9 cellular contexts compared by ENCODE assay signal in the genomic region with DNA sequence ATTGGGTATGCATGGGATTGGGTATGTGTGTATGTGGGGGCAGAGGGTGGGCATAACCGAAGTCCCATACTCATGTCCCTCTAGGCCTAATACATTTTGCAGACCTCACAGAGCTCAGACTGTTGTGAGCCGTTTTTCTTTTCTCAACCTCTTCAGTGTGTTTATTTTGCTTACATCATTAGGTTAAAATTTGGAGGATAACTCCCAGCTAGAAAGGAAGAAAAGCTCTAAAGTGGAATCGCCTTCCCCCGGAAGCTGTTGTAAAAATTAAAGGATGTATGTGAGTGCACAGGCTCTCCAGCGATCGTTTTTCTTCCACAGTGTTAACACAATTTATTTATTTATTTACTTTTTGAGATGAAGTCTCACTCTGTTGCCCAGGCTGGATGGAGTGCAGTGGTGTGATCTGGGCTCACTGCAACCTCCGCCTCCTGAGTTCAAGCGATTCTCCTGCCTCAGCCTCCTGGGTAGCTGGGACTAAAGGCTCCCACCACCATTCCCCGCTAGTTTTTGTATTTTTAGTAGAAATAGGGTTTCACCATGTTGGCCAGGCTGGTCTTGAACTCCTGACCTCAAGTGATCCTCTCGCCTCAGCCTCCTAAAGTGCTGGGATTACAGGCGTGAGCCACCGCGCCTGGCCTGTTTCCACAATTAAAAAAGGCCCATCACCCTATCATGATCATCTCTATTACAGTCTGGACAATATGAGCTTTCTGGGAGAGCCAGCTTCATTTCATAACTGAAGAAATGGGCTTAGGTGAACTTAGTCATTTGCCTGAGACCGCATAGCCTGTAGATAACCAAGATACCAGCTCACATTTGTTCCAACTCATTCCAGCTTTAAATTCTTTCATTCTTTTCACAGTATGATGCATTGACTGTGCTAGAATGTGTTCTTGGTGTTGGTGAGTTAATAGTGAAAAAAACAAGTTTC. TPM values are rescaled to one million over a fixed set of nuclear protein-coding genes. Genes with fewer than 3 reads are reported as not detected.
DNase-seq lines count a peak whose midpoint lies in the region; ATAC-seq and TF ChIP-seq lines count a peak whose summit lies in the region.
"Had no signal": no experiment of that assay in that cellular context is flagged by ENCODE, and none has a peak within 500 bp of the region (broad histone marks: within the 10 kb centered on the region; RNA-seq: fewer than 3 reads in every experiment).

No MANE protein-coding gene starts in this region.

- ATAC-seq in HG03108 (IDR thresholded peaks at IDR 0.05; ENCODE audit: unreplicated experiment) (no peak), left cardiac atrium (no peak)

- in situ Hi-C loops in astrocyte of the cerebellum (cut with HindIII; ENCODE audit: low sequenced_read_pairs) = no loop called here
- in situ Hi-C loops in ACHN (cut with HindIII; ENCODE audit: low pct_ligation_motif_present, low pct_unique_long_range_greater_than_20kb, low sequenced_read_pairs) = loop anchor here (25.0 kb wide), 1 partner anchor 262 kb away; a partner anchor contains a TSS

- H3K9me3 Mint-ChIP-seq in nephron progenitor cell = no peaks in the 10 kb centered on the region

- peaks cover 40% of the 10 kb centered on the region for H3K4me1 Mint-ChIP-seq in nephron progenitor cell

- H3K4me3 Mint-ChIP-seq in nephron progenitor cell = peak overlapping the region; percentile 97

- intact Hi-C loops in left cardiac atrium (cut with DNase I) = loop anchor here (5.0 kb wide), 3 partner anchors 38 to 267 kb away; a partner anchor contains a TSS

- H3K27ac Mint-ChIP-seq in nephron progenitor cell = no peak overlapping the region

- no peaks in the 10 kb centered on the region for H3K9me3 ChIP-seq in KOPT-K1 (ENCODE audit: insufficient read depth, low read length, poor library complexity, severe bottlenecking)

- H3K36me3 Mint-ChIP-seq in nephron progenitor cell (ENCODE audit: low read depth) = no peaks in the 10 kb centered on the region

- DNase-seq in DMS53 (lab: John Stamatoyannopoulos, UW) (peak; percentile 59), astrocyte of the cerebellum (ENCODE audit: low read depth) (no peak), nephron progenitor cell (no peak), HPDE6-E6E7 (ENCODE audit: extremely low spot score) (no peak), left cardiac atrium (no peak), ACHN (no peak)
- DNase-seq: NCI-H2107 had no signal

- H3K4me3 ChIP-seq in astrocyte of the cerebellum (ENCODE audit: low read depth, low read length) = peak overlapping the region; percentile 70

- peak overlapping the region; percentile 86 for H3K27ac ChIP-seq in KOPT-K1 (ENCODE audit: low read depth, low read length, poor library complexity, severe bottlenecking)

- peaks cover 9% of the 10 kb centered on the region for H3K27me3 Mint-ChIP-seq in nephron progenitor cell (ENCODE audit: low read depth, poor library complexity)

- TF ChIP-seq CTCF in astrocyte of the cerebellum (IDR thresholded peaks at IDR 0.05; ENCODE audit: low read depth, low read length, missing control alignments) = no peak
- no peak for TF ChIP-seq CTCF in nephron progenitor cell (IDR thresholded peaks at IDR 0.05)

- peaks cover 1% of the 10 kb centered on the region; the same call in 1 of the 2 replicates for H3K36me3 ChIP-seq in KOPT-K1 (ENCODE audit: insufficient read depth, low read length)

RNA-seq across cellular contexts. Expression of a gene that starts 1.7 kb away (rescaled TPM):
- total RNA-seq in left cardiac atrium = 100 to 1,000 TPM; 191 to 205 TPM

RNA-seq across cellular contexts. Expression of a gene that starts 35.8 kb away (rescaled TPM):
- total RNA-seq in left cardiac atrium = 10 to 100 TPM; 13.8 to 19.3 TPM

RNA-seq across cellular contexts. Expression of a gene that starts 53.1 kb away (rescaled TPM):
- total RNA-seq in left cardiac atrium = 100 to 1,000 TPM; 637 to 672 TPM
